In genomic region chr2:144081272-144081671, GRCh38 we compare ENCODE assay signal across 1 cellular context.
TF ChIP-seq lines count a peak whose summit lies in the region.

No MANE protein-coding gene starts in this region.

TF ChIP-seq in IMR-90, 13 proteins besides CTCF, POLR2A, EP300 and RAD21 (continued from another document):
- TF ChIP-seq NFE2L2 (IDR thresholded peaks at IDR 0.05; ENCODE audit: low read depth, low read length): no peak
- no peak for TF ChIP-seq MXI1 (IDR thresholded peaks at IDR 0.05; ENCODE audit: borderline replicate concordance, low read depth, low read length)
- TF ChIP-seq FOS (IDR thresholded peaks at IDR 0.05; ENCODE audit: low read depth, low read length): no peak
- TF ChIP-seq MAZ (IDR thresholded peaks at IDR 0.05; ENCODE audit: borderline replicate concordance, low read depth, low read length): no peak
- no peak for TF ChIP-seq SMC3 (IDR thresholded peaks at IDR 0.05; ENCODE audit: low read depth, low read length)
- TF ChIP-seq RFX5 (IDR thresholded peaks at IDR 0.05; ENCODE audit: low read depth, low read length): no peak
- TF ChIP-seq RCOR1 (IDR thresholded peaks at IDR 0.05; ENCODE audit: insufficient replicate concordance, low read length): no peak
- TF ChIP-seq BHLHE40 (IDR thresholded peaks at IDR 0.05; ENCODE audit: low read depth, low read length): no peak
- no peak for TF ChIP-seq CHD1 (IDR thresholded peaks at IDR 0.05; ENCODE audit: low read depth, low read length)
- no peak for TF ChIP-seq CEBPB (IDR thresholded peaks at IDR 0.05; ENCODE audit: low read depth, low read length)
- no peak for TF ChIP-seq MAFK (IDR thresholded peaks at IDR 0.05; ENCODE audit: low read depth, low read length)
- TF ChIP-seq USF2 (IDR thresholded peaks at IDR 0.05; ENCODE audit: low read depth, low read length): no peak
